In the genomic region with DNA sequence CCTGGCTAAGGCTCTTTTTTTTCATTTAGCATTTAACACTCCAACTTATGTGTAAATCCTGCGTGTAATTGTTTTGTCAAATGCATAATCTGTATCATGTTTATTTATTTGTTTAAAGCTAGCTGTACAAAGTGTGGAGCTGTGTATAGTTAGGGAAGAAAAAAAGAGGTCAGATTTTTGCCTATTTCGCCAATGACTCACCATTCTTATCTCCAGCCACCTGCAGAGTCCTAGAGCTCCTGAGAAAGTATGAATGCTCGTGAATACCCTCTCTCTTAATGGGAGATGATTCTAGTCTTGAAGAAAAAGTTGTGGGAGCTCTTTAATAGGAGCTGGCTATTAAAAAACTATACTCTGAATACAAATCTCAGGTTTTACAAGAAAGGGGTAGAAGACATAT, we compare ENCODE assay signal across 23 cellular contexts.
"Had no signal": no experiment of that assay in that cellular context is flagged by ENCODE, and none has a peak within 500 bp of the region (broad histone marks: within the 10 kb centered on the region; RNA-seq: fewer than 3 reads in every experiment).

No MANE protein-coding gene starts in this region.

- H3K4me1 ChIP-seq: foreskin keratinocyte, heart left ventricle, right atrium auricular region, sigmoid colon, testis, tibial nerve had no signal

- ATAC-seq: foreskin keratinocyte; heart left ventricle; left lobe of liver; mucosa of descending colon; naive thymus-derived CD8-positive, alpha-beta T cell; stimulated activated naive B cell treated with anti-CD40 and anti-IgM and Interleukin-4, amounts not matched to agents 10 μg/mL and 1 μg/mL and 100 μg/mL, for 72 hours; stimulated activated naive CD8-positive, alpha-beta T cell treated with anti-CD3 and anti-CD28 coated beads, Interleukin-15, amount 100 ng/mL, for 72 hours had no signal

- H3K36me3 ChIP-seq: heart left ventricle, neutrophil, ovary, right atrium auricular region, sigmoid colon, tibial nerve had no signal

- H3K27ac ChIP-seq: coronary artery, foreskin keratinocyte, heart left ventricle, neutrophil, ovary, right atrium auricular region, sigmoid colon, skin epidermis, testis, tibial nerve had no signal

- H3K9me3 ChIP-seq: mucosa of descending colon, neutrophil, ovary, right atrium auricular region, sigmoid colon, testis had no signal

- DNase-seq: effector CD4-positive, alpha-beta T cell; endodermal cell; erythroblast; foreskin keratinocyte; heart left ventricle; hypothalamus; islet precursor cell; mammary epithelial cell; mucosa of descending colon; naive thymus-derived CD8-positive, alpha-beta T cell; ovary; sigmoid colon; stimulated activated CD4-positive, alpha-beta T cell treated with anti-CD3 and anti-CD28 coated beads, Interleukin-2, amount 100 ng/mL, for 24 hours; stimulated activated CD4-positive, alpha-beta T cell treated with anti-CD3 and anti-CD28 coated beads, Interleukin-4, amount 100 ng/mL, for 4 hours; stimulated activated naive B cell treated with anti-CD40 and anti-IgM and Interleukin-4, amounts not matched to agents 10 μg/mL and 1 μg/mL and 100 μg/mL, for 72 hours; stimulated activated naive CD8-positive, alpha-beta T cell treated with anti-CD3 and anti-CD28 coated beads, Interleukin-15, amount 100 ng/mL, for 72 hours; testis had no signal

- H3K4me3 ChIP-seq: coronary artery, heart left ventricle, mucosa of descending colon, ovary, right atrium auricular region, sigmoid colon, skin epidermis, tibial nerve had no signal
